9 cellular contexts compared by ENCODE assay signal in the genomic region with DNA sequence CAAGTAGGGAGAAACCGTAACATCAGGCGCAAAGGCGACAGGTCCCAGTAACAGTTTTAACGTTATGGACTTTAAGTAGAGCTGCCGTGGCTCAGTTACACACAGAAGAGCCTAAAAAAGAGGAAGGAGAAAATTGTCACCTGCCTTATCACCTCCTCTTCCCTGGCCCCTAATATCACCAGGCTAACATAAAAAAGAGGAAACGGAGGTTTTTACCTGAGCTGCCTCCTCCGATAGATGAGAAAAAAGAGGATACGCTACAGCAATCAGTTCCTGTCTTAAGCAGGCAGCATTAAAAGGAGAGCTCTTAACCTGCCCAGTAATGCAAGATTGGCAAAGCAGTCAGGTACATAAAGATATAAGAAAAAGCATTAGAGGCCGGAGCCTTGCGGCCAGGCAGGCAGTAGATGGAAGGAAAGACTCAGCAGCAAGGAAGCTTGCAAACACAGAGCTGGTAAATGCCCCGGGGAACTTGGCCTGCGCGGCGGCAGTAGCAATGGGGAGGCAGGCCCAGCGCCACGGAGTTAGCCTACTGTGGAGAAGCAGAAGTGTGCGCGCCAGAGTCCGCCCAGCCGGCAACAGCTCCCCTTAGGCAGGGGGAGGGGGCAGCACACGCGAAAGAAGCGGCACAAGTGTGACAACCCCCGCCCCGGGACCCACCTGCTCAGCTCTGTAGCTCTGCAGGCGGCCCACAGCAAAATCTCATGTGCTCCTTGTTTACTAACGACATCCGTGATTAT.
DNase-seq lines count a peak whose midpoint lies in the region; ATAC-seq, FAIRE-seq and TF ChIP-seq lines count a peak whose summit lies in the region.
"Had no signal": no experiment of that assay in that cellular context is flagged by ENCODE, and none has a peak within 500 bp of the region (broad histone marks: within the 10 kb centered on the region; RNA-seq: fewer than 3 reads in every experiment).

No MANE protein-coding gene starts in this region.

- H3K9me3 ChIP-seq in iPS-15b (ENCODE audit: control insufficient read depth, insufficient read depth, low read length) (no peaks in the 10 kb centered on the region), skeletal muscle tissue (ENCODE audit: control insufficient read depth in 3 of 3, low read length in 3 of 3) (peaks cover 0 to 5% (median 0%) of the 10 kb centered on the region in 3 donors)

- H3K27me3 ChIP-seq in iPS-15b (ENCODE audit: control insufficient read depth, insufficient read depth, low read length), result peaks cover 3% of the 10 kb centered on the region
- H3K27me3 ChIP-seq in skeletal muscle tissue (ENCODE audit: control insufficient read depth in 3 of 3, insufficient read depth in 3 of 3, low read length in 3 of 3), result no peaks in the 10 kb centered on the region

- peak overlapping the region; percentile 75 for H3K4me3 Mint-ChIP-seq in HFFc6
- H3K4me3 Mint-ChIP-seq in activated T-cell treated with anti-CD3 and anti-CD28 coated beads, Interleukin-2, amount 50 U/mL, for 72 hours, result peak overlapping the region; percentile 77 to 80

- H3K27me3 Mint-ChIP-seq in HFFc6 (ENCODE audit: insufficient read depth), result peaks cover 6% of the 10 kb centered on the region; the same call in 1 of the 2 replicates
- peaks cover 41% of the 10 kb centered on the region for H3K27me3 Mint-ChIP-seq in activated T-cell treated with anti-CD3 and anti-CD28 coated beads, Interleukin-2, amount 50 U/mL, for 72 hours (ENCODE audit: low read depth)

- no peak for FAIRE-seq in RCC 7860 (lab: Jason Lieb, UNC)

- H3K36me3 Mint-ChIP-seq in HFFc6 (ENCODE audit: low read depth), result peaks cover 9% of the 10 kb centered on the region
- H3K36me3 Mint-ChIP-seq in activated T-cell treated with anti-CD3 and anti-CD28 coated beads, Interleukin-2, amount 50 U/mL, for 72 hours (ENCODE audit: insufficient read depth in 2 of 2), result no peaks in the 10 kb centered on the region

- H3K27ac ChIP-seq in skeletal muscle tissue (ENCODE audit: low read depth, low read length), result no peak overlapping the region
- H3K27ac ChIP-seq: WERI-Rb-1 had no signal

- no peak overlapping the region for H3K9ac ChIP-seq in iPS-15b (ENCODE audit: low read depth, low read length)
- H3K9ac ChIP-seq in skeletal muscle tissue (ENCODE audit: low read depth in 1 of 3, low read length in 3 of 3), result no peak overlapping the region

- H3K9me3 Mint-ChIP-seq in HFFc6, result peaks cover 6% of the 10 kb centered on the region; the same call in 1 of the 2 replicates
- no peaks in the 10 kb centered on the region for H3K9me3 Mint-ChIP-seq in activated T-cell treated with anti-CD3 and anti-CD28 coated beads, Interleukin-2, amount 50 U/mL, for 72 hours

- TF ChIP-seq CTCF in HFFc6 (IDR thresholded peaks at IDR 0.05), result no peak

- H3K27ac Mint-ChIP-seq in HFFc6, result no peak overlapping the region
- H3K27ac Mint-ChIP-seq in activated T-cell treated with anti-CD3 and anti-CD28 coated beads, Interleukin-2, amount 50 U/mL, for 72 hours, result peak overlapping the region; percentile 7

- peak; percentile 26 to 56 for ATAC-seq in activated T-cell treated with anti-CD3 and anti-CD28 coated beads, Interleukin-2, amount 50 U/mL, for 72 hours (replicated peaks in 1 of 2)
- ATAC-seq in HG03442 (IDR thresholded peaks at IDR 0.05; ENCODE audit: unreplicated experiment), result no peak

- no peak for DNase-seq in HFFc6
- DNase-seq in activated T-cell treated with anti-CD3 and anti-CD28 coated beads, Interleukin-2, amount 50 U/mL, for 72 hours, result peak; percentile 5 to 18
- no peak for DNase-seq in RCC 7860 (ENCODE audit: low spot score)
- no peak for DNase-seq in SHP77 (lab: John Stamatoyannopoulos, UW)
- DNase-seq: GDM1, WERI-Rb-1 had no signal

- peaks cover 24% of the 10 kb centered on the region for H3K4me1 ChIP-seq in iPS-15b (ENCODE audit: control insufficient read depth, insufficient read depth, low read length)
- H3K4me1 ChIP-seq in skeletal muscle tissue (ENCODE audit: control insufficient read depth in 3 of 3, insufficient read depth in 3 of 3, low read length in 3 of 3), result no peaks in the 10 kb centered on the region

- H3K4me1 Mint-ChIP-seq in HFFc6 (ENCODE audit: low read depth), result peaks cover 11% of the 10 kb centered on the region
- peaks cover 20% of the 10 kb centered on the region for H3K4me1 Mint-ChIP-seq in activated T-cell treated with anti-CD3 and anti-CD28 coated beads, Interleukin-2, amount 50 U/mL, for 72 hours (ENCODE audit: low read depth)

- H3K4me3 ChIP-seq in iPS-15b (ENCODE audit: low read depth, low read length) (peak overlapping the region; percentile 5), skeletal muscle tissue (ENCODE audit: low read length in 3 of 3) (peak overlapping the region in 2 of 3 donors; percentile 2 to 41)

- no peaks in the 10 kb centered on the region for H3K36me3 ChIP-seq in iPS-15b (ENCODE audit: control insufficient read depth, insufficient read depth, low read length)
- no peaks in the 10 kb centered on the region for H3K36me3 ChIP-seq in skeletal muscle tissue (ENCODE audit: control insufficient read depth in 3 of 3, insufficient read depth in 3 of 3, low read length in 3 of 3)
- H3K36me3 ChIP-seq: WERI-Rb-1 had no signal

Comparison
In these comparisons a context has a peak if more than half of its experiments do, and no peak if none do; other contexts are left out.
1. DNase-seq: peak in activated T-cell treated with anti-CD3 and anti-CD28 coated beads, Interleukin-2, amount 50 U/mL, for 72 hours (2 of 2); none in HFFc6 (single experiment), RCC 7860 (single experiment) and SHP77 (0 of 2).